ENCODE assay signal across 7 cellular contexts in the genomic region with DNA sequence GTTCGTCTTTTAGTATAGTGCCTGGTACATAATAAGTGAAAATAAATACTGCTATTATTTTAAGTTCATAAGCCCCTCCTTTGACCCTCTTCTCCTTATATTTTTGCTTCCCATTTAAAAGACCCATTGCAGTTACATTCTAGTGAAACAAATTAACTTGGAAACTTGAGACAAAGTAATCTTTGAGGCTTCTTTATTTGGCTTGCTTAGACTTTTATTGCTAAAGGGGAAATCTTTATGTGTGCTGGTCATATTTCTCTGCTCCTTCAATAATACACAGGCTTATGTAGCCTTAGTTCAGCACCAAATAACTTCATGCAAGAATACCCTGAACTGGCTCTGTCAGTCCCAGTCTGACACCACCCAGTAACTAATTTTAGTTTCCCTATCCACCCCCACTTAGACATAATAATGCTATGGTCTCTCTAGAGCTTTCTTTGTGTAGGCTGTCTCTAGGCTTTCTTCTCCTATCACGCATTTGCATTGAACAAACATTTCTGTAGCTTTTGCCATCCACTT.
"Had no signal": no experiment of that assay in that cellular context is flagged by ENCODE, and none has a peak within 500 bp of the region (broad histone marks: within the 10 kb centered on the region; RNA-seq: fewer than 3 reads in every experiment).

No MANE protein-coding gene starts in this region.

- ATAC-seq: HCT116, K562 had no signal

- DNase-seq: GM23248, GOT3, H7, IMR-90, KG1 had no signal
